Comparison of ENCODE assay signal across 8 cellular contexts in genomic region chr12:64404470-64405446, GRCh38. TPM values are rescaled to one million over a fixed set of nuclear protein-coding genes. Genes with fewer than 3 reads are reported as not detected.
DNase-seq lines count a peak whose midpoint lies in the region; ATAC-seq lines count a peak whose summit lies in the region.

No MANE protein-coding gene starts in this region.

- H3K4me1 Mint-ChIP-seq in activated CD4-positive, alpha-beta T cell treated with anti-CD3 and anti-CD28 coated beads for 36 hours = peaks cover 35% of the 10 kb centered on the region

- DNase-seq in NCI-H510A (lab: John Stamatoyannopoulos, UW) (peak; percentile 45), NCI-H510A treated with DMSO at 0.1 percent for 48 hours (lab: John Stamatoyannopoulos, UW) (no peak), NCI-H146 treated with DMSO at 0.1 percent for 48 hours (lab: John Stamatoyannopoulos, UW; ENCODE audit: unreplicated experiment) (peak; percentile 42), left lobe of liver (ENCODE audit: low spot score) (peak; percentile 70)
- peak; percentile 86 for DNase-seq in activated CD4-positive, alpha-beta T cell treated with anti-CD3 and anti-CD28 coated beads for 36 hours
- peak; percentile 75 for DNase-seq in stimulated activated CD4-positive, alpha-beta T cell treated with anti-CD3 and anti-CD28 coated beads, Interleukin-2, amount 100 ng/mL, for 4 hours (ENCODE audit: low read depth)

- peaks cover 28% of the 10 kb centered on the region for H3K36me3 Mint-ChIP-seq in activated CD4-positive, alpha-beta T cell treated with anti-CD3 and anti-CD28 coated beads for 36 hours (ENCODE audit: low read depth)

- peaks cover 2% of the 10 kb centered on the region for H3K9me3 Mint-ChIP-seq in activated CD4-positive, alpha-beta T cell treated with anti-CD3 and anti-CD28 coated beads for 36 hours (ENCODE audit: low read depth)

- peak overlapping the region; percentile 96 for H3K27ac Mint-ChIP-seq in activated CD4-positive, alpha-beta T cell treated with anti-CD3 and anti-CD28 coated beads for 36 hours

- CTCF ChIA-PET in activated CD4-positive, alpha-beta T cell treated with anti-CD3 and anti-CD28 coated beads for 36 hours (lab: Charles Lee) = interaction anchor here (0.8 to 1.4 kb wide), 2 partner anchors 16 to 25 kb away, joined by 3 read pairs; no protein-coding TSS in a partner anchor

- POLR2A ChIA-PET in activated CD4-positive, alpha-beta T cell treated with anti-CD3 and anti-CD28 coated beads for 36 hours (lab: Charles Lee) = interaction anchor here (1.2 kb wide), 3 partner anchors 20 to 765 kb away, joined by 3 to 5 read pairs (median 3); partner anchors contain the start of gene LEMD3

- H3K27ac ChIP-seq in cingulate gyrus (ENCODE audit: low read depth, low read length) = peak overlapping the region; percentile 86

- peak; percentile 25 for ATAC-seq in HG02610 (IDR thresholded peaks at IDR 0.05; ENCODE audit: unreplicated experiment)
- ATAC-seq in activated CD4-positive, alpha-beta T cell treated with anti-CD3 and anti-CD28 coated beads for 36 hours = peak; percentile 35
- ATAC-seq in left lobe of liver = peak; percentile 59

- peak overlapping the region; percentile 97 for H3K4me3 Mint-ChIP-seq in activated CD4-positive, alpha-beta T cell treated with anti-CD3 and anti-CD28 coated beads for 36 hours

- no peaks in the 10 kb centered on the region for H3K27me3 Mint-ChIP-seq in activated CD4-positive, alpha-beta T cell treated with anti-CD3 and anti-CD28 coated beads for 36 hours

- intact Hi-C loops in activated CD4-positive, alpha-beta T cell treated with anti-CD3 and anti-CD28 coated beads for 36 hours (cut with DNase I, micrococcal nuclease) = loop anchor here (1.0 to 10.0 kb wide), 12 partner anchors 19 to 1900 kb away; partner anchors contain the start of genes GNS (in 2 of the 2), KICS2 (in 2 of the 2), TBK1 (in 2 of the 2) and HELB (in 1 of the 2)

RNA-seq across cellular contexts. Expression of gene XPOT, which starts 0.6 kb away (rescaled TPM):
- total RNA-seq in activated CD4-positive, alpha-beta T cell treated with anti-CD3 and anti-CD28 coated beads for 36 hours = 100 to 1,000 TPM; 179 to 187 TPM
- total RNA-seq in left lobe of liver = 29.4 TPM

RNA-seq across cellular contexts. Expression of gene C12orf56, which starts 14.2 kb away (rescaled TPM):
- not detected for total RNA-seq in activated CD4-positive, alpha-beta T cell treated with anti-CD3 and anti-CD28 coated beads for 36 hours
- not detected for total RNA-seq in left lobe of liver

RNA-seq across cellular contexts. Expression of gene TBK1, which starts 47.2 kb away (rescaled TPM):
- total RNA-seq in activated CD4-positive, alpha-beta T cell treated with anti-CD3 and anti-CD28 coated beads for 36 hours = 10 to 100 TPM; 14.0 to 15.4 TPM
- total RNA-seq in left lobe of liver = 7.4 TPM
